ENCODE assay signal across 9 cellular contexts in genomic region chr15:76196949-76197315, GRCh38.
DNase-seq lines count a peak whose midpoint lies in the region; TF ChIP-seq lines count a peak whose summit lies in the region.
"Had no signal": no experiment of that assay in that cellular context is flagged by ENCODE, and none has a peak within 500 bp of the region (broad histone marks: within the 10 kb centered on the region; RNA-seq: fewer than 3 reads in every experiment).

No MANE protein-coding gene starts in this region.

- peak overlapping the region; percentile 18; the same call in 1 of the 2 replicates for H3K27ac ChIP-seq in SJCRH30
- H3K27ac ChIP-seq in testis, result no peak overlapping the region

- H3K27ac Mint-ChIP-seq in mesothelial cell of epicardium (peak overlapping the region; percentile 81), endothelial cell (ENCODE audit: unreplicated experiment) (no peak overlapping the region)
- H3K27ac Mint-ChIP-seq: activated T-helper 1 cell treated with anti-CD3 and anti-CD28 coated beads, Interleukin-12 subunit alpha, Interleukin-12 subunit beta, Interleukin-2, Interleukin-4 antibody, amounts not matched to agents 30 ng/mL and 10 ng/mL and 1 ng/mL, durations not matched to agents 14 hours and 24 hours and 36 hours; T-cell had no signal

- no peaks in the 10 kb centered on the region for H3K9me3 ChIP-seq in SJCRH30 (replicated peaks)
- H3K9me3 ChIP-seq in testis, result no peaks in the 10 kb centered on the region

- H3K36me3 ChIP-seq in SJCRH30, result no peaks in the 10 kb centered on the region
- no peaks in the 10 kb centered on the region for H3K36me3 ChIP-seq in testis (ENCODE audit: low read depth, missing control alignments)

- intact Hi-C loops in testis (cut with DNase I; ENCODE audit: low total_unique reads), result no loop called here

- H3K36me3 Mint-ChIP-seq in mesothelial cell of epicardium (no peaks in the 10 kb centered on the region), endothelial cell (ENCODE audit: low read depth, unreplicated experiment) (peaks cover 12% of the 10 kb centered on the region)
- H3K36me3 Mint-ChIP-seq: T-cell had no signal

- no peak for TF ChIP-seq CTCF in epithelial cell of esophagus (IDR thresholded peaks at IDR 0.05; ENCODE audit: insufficient read depth, low read depth, low read length, missing control alignments)
- TF ChIP-seq CTCF in mesothelial cell of epicardium (IDR thresholded peaks at IDR 0.05; ENCODE audit: unreplicated experiment), result no peak
- no peak for TF ChIP-seq CTCF in testis (IDR thresholded peaks at IDR 0.05)
- no peak for TF ChIP-seq CTCF in endothelial cell (IDR thresholded peaks at IDR 0.05; ENCODE audit: unreplicated experiment)

- no peaks in the 10 kb centered on the region for H3K9me3 Mint-ChIP-seq in mesothelial cell of epicardium
- H3K9me3 Mint-ChIP-seq in endothelial cell (ENCODE audit: unreplicated experiment), result no peaks in the 10 kb centered on the region
- H3K9me3 Mint-ChIP-seq: activated T-helper 1 cell treated with anti-CD3 and anti-CD28 coated beads, Interleukin-12 subunit alpha, Interleukin-12 subunit beta, Interleukin-2, Interleukin-4 antibody, amounts not matched to agents 30 ng/mL and 10 ng/mL and 1 ng/mL, durations not matched to agents 14 hours and 24 hours and 36 hours; T-cell had no signal

- WGBS in testis, 2 donors, result 59 to 65% methylated on average over 8 to 10 of the region's 10 CpGs

- H3K4me3 ChIP-seq in SJCRH30, result 0 out of 2 replicates have a peak overlapping the region, but pooled peaks have one; percentile 5
- no peak overlapping the region for H3K4me3 ChIP-seq in epithelial cell of esophagus (ENCODE audit: low read length)
- no peak overlapping the region for H3K4me3 ChIP-seq in testis

- H3K27me3 Mint-ChIP-seq in mesothelial cell of epicardium (ENCODE audit: low read depth) (peaks cover 4% of the 10 kb centered on the region), endothelial cell (ENCODE audit: unreplicated experiment) (peaks cover 8% of the 10 kb centered on the region)

- DNase-seq in SJCRH30 (no peak), epithelial cell of esophagus (ENCODE audit: low read depth) (peak; percentile 43), mesothelial cell of epicardium (ENCODE audit: low spot score in 2 of 2, unreplicated experiment in 2 of 2) (no peak), testis (peak; percentile 33), NCI-H446 treated with DMSO at 0.1 percent for 48 hours (lab: John Stamatoyannopoulos, UW) (no peak), SKM-1 treated with dmso at 0.1 percent for 144 hours (lab: John Stamatoyannopoulos, UW; ENCODE audit: unreplicated experiment) (no peak), endothelial cell (ENCODE audit: low spot score) (no peak)
- DNase-seq: T-cell had no signal

- H3K4me3 Mint-ChIP-seq in mesothelial cell of epicardium, result no peak overlapping the region
- no peak overlapping the region for H3K4me3 Mint-ChIP-seq in endothelial cell (ENCODE audit: unreplicated experiment)
- H3K4me3 Mint-ChIP-seq: activated T-helper 1 cell treated with anti-CD3 and anti-CD28 coated beads, Interleukin-12 subunit alpha, Interleukin-12 subunit beta, Interleukin-2, Interleukin-4 antibody, amounts not matched to agents 30 ng/mL and 10 ng/mL and 1 ng/mL, durations not matched to agents 14 hours and 24 hours and 36 hours; T-cell had no signal

- peaks cover 20% of the 10 kb centered on the region for H3K4me1 ChIP-seq in SJCRH30
- H3K4me1 ChIP-seq in testis, result peaks cover 16% of the 10 kb centered on the region

- H3K4me1 Mint-ChIP-seq in mesothelial cell of epicardium (peaks cover 28% of the 10 kb centered on the region), endothelial cell (ENCODE audit: unreplicated experiment) (no peaks in the 10 kb centered on the region)
- H3K4me1 Mint-ChIP-seq: T-cell had no signal

- H3K27me3 ChIP-seq in SJCRH30 (no peaks in the 10 kb centered on the region), testis (no peaks in the 10 kb centered on the region)

- TF ChIP-seq POLR2A in testis (IDR thresholded peaks at IDR 0.05), result no peak

Comparison
In these comparisons a context has a peak if more than half of its experiments do, and no peak if none do; other contexts are left out.
1. DNase-seq: peak in epithelial cell of esophagus (single experiment) and testis (single experiment); none in SJCRH30 (0 of 2), mesothelial cell of epicardium (0 of 2), NCI-H446 treated with DMSO at 0.1 percent for 48 hours (single experiment), SKM-1 treated with dmso at 0.1 percent for 144 hours (single experiment) and endothelial cell (single experiment).